ENCODE assay signal across 2 cellular contexts in genomic region chr13:33351324-33351723, GRCh38.
TF ChIP-seq lines count a peak whose summit lies in the region.

No MANE protein-coding gene starts in this region.

TF ChIP-seq in A549, 52 proteins besides CTCF, POLR2A, EP300 and RAD21 (continued from another document):
- TF ChIP-seq HEYL (CRISPR knock-in tag; IDR thresholded peaks at IDR 0.05): no peak
- no peak for TF ChIP-seq EHMT2 (IDR thresholded peaks at IDR 0.05; ENCODE audit: low read depth)
- no peak for TF ChIP-seq REST (IDR thresholded peaks at IDR 0.05)
- TF ChIP-seq KDM5A (IDR thresholded peaks at IDR 0.05): no peak
- TF ChIP-seq BCL3 (IDR thresholded peaks at IDR 0.05): no peak
- no peak for TF ChIP-seq FOXS1 (CRISPR knock-in tag; IDR thresholded peaks at IDR 0.05)
- no peak for TF ChIP-seq ATOH8 (CRISPR knock-in tag; IDR thresholded peaks at IDR 0.05; ENCODE audit: low read depth)
- no peak for TF ChIP-seq ZNF302 (CRISPR knock-in tag; IDR thresholded peaks at IDR 0.05)
- no peak for TF ChIP-seq NR3C1 (IDR thresholded peaks at IDR 0.05)

TF ChIP-seq in IMR-90, 13 proteins besides CTCF, POLR2A, EP300 and RAD21 (continued from another document):
- TF ChIP-seq ELK1 (IDR thresholded peaks at IDR 0.05; ENCODE audit: borderline replicate concordance, low read depth, low read length): no peak
- TF ChIP-seq CEBPB (IDR thresholded peaks at IDR 0.05; ENCODE audit: low read depth, low read length): no peak
- TF ChIP-seq CHD1 (IDR thresholded peaks at IDR 0.05; ENCODE audit: low read depth, low read length): no peak
- no peak for TF ChIP-seq MAFK (IDR thresholded peaks at IDR 0.05; ENCODE audit: low read depth, low read length)
- TF ChIP-seq MXI1 (IDR thresholded peaks at IDR 0.05; ENCODE audit: borderline replicate concordance, low read depth, low read length): no peak
- TF ChIP-seq MAZ (IDR thresholded peaks at IDR 0.05; ENCODE audit: borderline replicate concordance, low read depth, low read length): no peak
- TF ChIP-seq SMC3 (IDR thresholded peaks at IDR 0.05; ENCODE audit: low read depth, low read length): no peak
- TF ChIP-seq BHLHE40 (IDR thresholded peaks at IDR 0.05; ENCODE audit: low read depth, low read length): no peak
- TF ChIP-seq RCOR1 (IDR thresholded peaks at IDR 0.05; ENCODE audit: insufficient replicate concordance, low read length): no peak
- no peak for TF ChIP-seq FOS (IDR thresholded peaks at IDR 0.05; ENCODE audit: low read depth, low read length)
- no peak for TF ChIP-seq NFE2L2 (IDR thresholded peaks at IDR 0.05; ENCODE audit: low read depth, low read length)
